9 cellular contexts compared by ENCODE assay signal in the genomic region with DNA sequence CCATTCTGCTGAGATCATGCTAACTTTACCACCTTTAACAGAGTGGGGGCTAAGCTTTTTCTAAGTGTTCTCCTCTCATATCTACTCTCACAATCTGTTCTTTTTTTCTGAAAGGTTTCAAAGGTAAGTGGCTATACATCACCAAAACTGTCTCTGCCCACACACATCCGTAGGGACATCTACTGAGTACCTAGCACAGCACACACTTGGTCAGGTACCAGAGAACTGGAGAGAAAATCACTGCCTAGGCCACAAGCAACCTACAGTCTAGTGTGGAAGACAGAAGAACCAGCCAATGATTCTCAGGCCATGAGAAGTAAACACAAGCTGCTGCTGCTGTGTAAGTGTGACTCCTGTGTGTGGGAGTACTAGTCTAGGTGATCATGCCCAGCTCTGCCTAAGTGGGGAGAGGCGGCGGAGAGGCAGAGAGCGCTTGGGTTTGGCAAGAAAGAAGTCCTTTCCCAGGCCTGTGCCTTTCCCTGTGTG.
DNase-seq lines count a peak whose midpoint lies in the region; ATAC-seq and TF ChIP-seq lines count a peak whose summit lies in the region.
"Had no signal": no experiment of that assay in that cellular context is flagged by ENCODE, and none has a peak within 500 bp of the region (broad histone marks: within the 10 kb centered on the region; RNA-seq: fewer than 3 reads in every experiment).

No MANE protein-coding gene starts in this region.

- H3K9ac ChIP-seq in endodermal cell (ENCODE audit: extremely low read depth, low read length, poor library complexity, severe bottlenecking) = no peak overlapping the region

- H3K4me3 Mint-ChIP-seq in endodermal cell = no peak overlapping the region

- peaks cover 2% of the 10 kb centered on the region for H3K4me1 ChIP-seq in endodermal cell (ENCODE audit: control insufficient read depth, insufficient read depth, low read length)

- H3K36me3 Mint-ChIP-seq in endodermal cell (ENCODE audit: low read depth) = peaks cover 6% of the 10 kb centered on the region

- H3K9me3 Mint-ChIP-seq in endodermal cell = no peaks in the 10 kb centered on the region

- no peak overlapping the region for H3K4me3 ChIP-seq in endodermal cell (ENCODE audit: low read length)

- no peaks in the 10 kb centered on the region for H3K27me3 Mint-ChIP-seq in endodermal cell (ENCODE audit: insufficient read depth)

- H3K27ac ChIP-seq in endodermal cell (ENCODE audit: low read depth, low read length) = no peak overlapping the region
- H3K27ac ChIP-seq: WERI-Rb-1 had no signal

- 96 to 100% methylated on average over 1 to 4 of the region's 4 CpGs for WGBS in endodermal cell (ENCODE audit: insufficient coverage in 1 of 2, insufficient read length in 1 of 2), 2 experiments

- no peaks in the 10 kb centered on the region for H3K9me3 ChIP-seq in endodermal cell (ENCODE audit: control insufficient read depth, low read length)

- H3K4me1 Mint-ChIP-seq in endodermal cell = peaks cover 10% of the 10 kb centered on the region

- peak; percentile 53 for DNase-seq in inferior parietal cortex (ENCODE audit: extremely low spot score)
- no peak for DNase-seq in NOMO-1 treated with DMSO at 0.1 percent for 48 hours (lab: John Stamatoyannopoulos, UW; ENCODE audit: unreplicated experiment)
- DNase-seq in midbrain (lab: John Stamatoyannopoulos, UW) = no peak
- no peak for DNase-seq in endodermal cell
- no peak for DNase-seq in NCI-H2081 treated with DMSO at 0.1 percent for 48 hours (lab: John Stamatoyannopoulos, UW)
- DNase-seq: WERI-Rb-1 had no signal

- H3K36me3 ChIP-seq in endodermal cell (ENCODE audit: control insufficient read depth, insufficient read depth, low read length) = no peaks in the 10 kb centered on the region
- H3K36me3 ChIP-seq: WERI-Rb-1 had no signal

- ATAC-seq in GM18511 (IDR thresholded peaks at IDR 0.05; ENCODE audit: unreplicated experiment) = peak; percentile 75
- ATAC-seq in GM21528 (IDR thresholded peaks at IDR 0.05; ENCODE audit: low FRiP score, unreplicated experiment) = peak; percentile 74
- peak; percentile 63 for ATAC-seq in HG03432 (IDR thresholded peaks at IDR 0.05; ENCODE audit: unreplicated experiment)

- H3K27ac Mint-ChIP-seq in endodermal cell = no peak overlapping the region

- no peak for TF ChIP-seq CTCF in endodermal cell (conservative IDR thresholded peaks at IDR 0.05)

- H3K27me3 ChIP-seq in endodermal cell (ENCODE audit: control insufficient read depth, insufficient read depth, low read length, poor library complexity, severe bottlenecking) = no peaks in the 10 kb centered on the region
